Comparison of ENCODE assay signal across 16 cellular contexts in the genomic region with DNA sequence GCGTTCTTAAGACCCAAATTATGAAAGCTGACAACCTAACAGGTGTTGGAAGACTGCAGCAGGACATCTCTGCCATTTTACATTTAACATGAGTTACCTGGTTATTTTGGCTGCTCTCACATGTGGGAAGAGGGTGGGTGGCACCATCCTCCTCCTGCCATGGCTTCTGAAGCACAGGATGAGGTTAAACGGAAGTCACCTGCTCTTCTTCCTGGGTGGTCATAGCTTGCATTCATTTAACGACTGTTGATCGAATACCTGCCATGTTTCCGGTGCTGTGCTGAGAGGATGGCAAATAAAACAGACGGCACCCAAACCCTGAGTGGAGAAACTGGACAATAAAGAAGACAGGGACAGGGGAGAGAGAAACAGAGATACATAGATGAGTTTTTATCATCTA.
"Had no signal": no experiment of that assay in that cellular context is flagged by ENCODE, and none has a peak within 500 bp of the region (broad histone marks: within the 10 kb centered on the region; RNA-seq: fewer than 3 reads in every experiment).

No MANE protein-coding gene starts in this region.

- H3K27ac Mint-ChIP-seq: activated CD4-positive, alpha-beta T cell treated with anti-CD3 and anti-CD28 coated beads, Interleukin-2, amount 10 ng/mL, durations not matched to agents 24 days and 14 days; activated T-helper 2 cell treated with anti-CD3 and anti-CD28 coated beads, Interferon-gamma antibody, Interleukin-2, Interleukin-4, amounts not matched to agents 10 μg/mL and 5 μg/mL and 100 μg/mL, durations not matched to agents 14 hours and 24 hours and 36 hours; effector memory CD8-positive, alpha-beta T cell; nephron progenitor cell had no signal

- H3K36me3 ChIP-seq: gastroesophageal sphincter, left ventricle myocardium inferior, pancreas, stomach, upper lobe of right lung had no signal

- ATAC-seq: activated T-cell treated with anti-CD3 and anti-CD28 coated beads, Interleukin-2, amount 50 U/mL, for 4 hours; effector memory CD8-positive, alpha-beta T cell; esophagus mucosa; gastroesophageal sphincter; pancreas; upper lobe of right lung had no signal

- H3K9me3 ChIP-seq: pancreas, upper lobe of right lung had no signal

- H3K4me1 ChIP-seq: pancreas, stomach, upper lobe of right lung had no signal

- H3K27me3 Mint-ChIP-seq: activated CD4-positive, alpha-beta T cell treated with anti-CD3 and anti-CD28 coated beads, Interleukin-2, amount 10 ng/mL, durations not matched to agents 24 days and 14 days; central memory CD8-positive, alpha-beta T cell; effector memory CD8-positive, alpha-beta T cell had no signal

- DNase-seq: activated CD4-positive, alpha-beta T cell treated with anti-CD3 and anti-CD28 coated beads, Interleukin-2, amount 10 ng/mL, durations not matched to agents 24 days and 14 days; activated CD8-positive, alpha-beta memory T cell treated with anti-CD3 and anti-CD28 coated beads, Interleukin-2, amount 50 U/mL, for 48 hours; activated naive CD4-positive, alpha-beta T cell; activated T-cell treated with anti-CD3 and anti-CD28 coated beads, Interleukin-2, amount 50 U/mL, for 4 hours; effector memory CD8-positive, alpha-beta T cell; left ventricle myocardium inferior; nephron progenitor cell; pancreas; SK-N-SH; stimulated activated CD4-positive, alpha-beta T cell treated with anti-CD3 and anti-CD28 coated beads, Interleukin-12 subunit alpha, Interleukin-12 subunit beta, amount 100 ng/mL, for 4 hours; stomach; upper lobe of right lung had no signal

- H3K4me3 ChIP-seq: gastroesophageal sphincter, left ventricle myocardium inferior, pancreas, stomach, upper lobe of right lung had no signal

- H3K27me3 ChIP-seq: gastroesophageal sphincter, pancreas, stomach, upper lobe of right lung had no signal

- H3K4me3 Mint-ChIP-seq: activated CD4-positive, alpha-beta T cell treated with anti-CD3 and anti-CD28 coated beads, Interleukin-2, amount 10 ng/mL, durations not matched to agents 24 days and 14 days; activated T-cell treated with anti-CD3 and anti-CD28 coated beads, Interleukin-2, amount 50 U/mL, for 4 hours; central memory CD8-positive, alpha-beta T cell; effector memory CD8-positive, alpha-beta T cell; nephron progenitor cell had no signal

- H3K27ac ChIP-seq: gastroesophageal sphincter, left ventricle myocardium inferior, pancreas, stomach, upper lobe of right lung had no signal

- H3K9me3 Mint-ChIP-seq: central memory CD8-positive, alpha-beta T cell had no signal

- H3K4me1 Mint-ChIP-seq: nephron progenitor cell had no signal
